ENCODE assay signal across 23 cellular contexts in the genomic region with DNA sequence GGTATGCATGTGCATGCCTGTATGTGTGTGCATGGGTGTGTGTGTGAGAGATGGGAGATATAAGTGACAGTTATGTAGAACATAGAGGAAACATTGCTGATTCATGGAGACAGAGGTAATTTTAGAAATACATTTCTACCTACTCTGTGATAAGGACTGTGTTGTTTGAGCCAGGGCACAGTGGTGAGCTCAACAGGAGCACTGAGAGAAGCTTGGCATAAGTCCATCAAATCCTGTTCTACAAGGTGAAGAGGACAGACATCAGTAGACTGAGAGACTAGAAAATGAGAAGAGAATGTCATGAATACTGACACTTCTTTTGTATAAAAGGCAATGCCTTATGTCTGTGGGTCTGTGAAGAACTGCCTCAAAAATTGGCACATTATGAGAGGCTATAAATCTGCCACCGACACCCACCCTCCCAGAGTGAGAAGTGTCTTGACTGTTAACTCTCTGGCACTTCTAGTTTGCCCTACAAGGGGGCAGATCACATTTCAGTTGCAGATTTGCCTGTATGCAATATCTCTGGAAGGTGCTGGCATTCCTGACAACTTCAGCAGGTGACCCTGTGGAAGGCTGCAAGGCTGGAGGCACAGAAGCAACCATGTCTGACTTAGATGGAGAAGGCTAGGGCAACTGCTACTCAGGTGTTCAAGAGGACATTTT.
A peak's percentile ranks its signal among the peaks of the same experiment; 100 is the strongest.
DNase-seq lines count a peak whose midpoint lies in the region; ATAC-seq and TF ChIP-seq lines count a peak whose summit lies in the region.
"Had no signal": no experiment of that assay in that cellular context is flagged by ENCODE, and none has a peak within 500 bp of the region (broad histone marks: within the 10 kb centered on the region; RNA-seq: fewer than 3 reads in every experiment).

No MANE protein-coding gene starts in this region.

- TF ChIP-seq CTCF in epithelial cell of esophagus (IDR thresholded peaks at IDR 0.05; ENCODE audit: insufficient read depth, low read depth, low read length, missing control alignments), result no peak

- H3K4me1 Mint-ChIP-seq in activated T-cell treated with anti-CD3 and anti-CD28 coated beads, Interleukin-2, amount 50 U/mL, for 4 hours (ENCODE audit: low read depth), result no peaks in the 10 kb centered on the region
- H3K4me1 Mint-ChIP-seq: activated naive CD8-positive, alpha-beta T cell treated with anti-CD3 and anti-CD28 coated beads for 36 hours had no signal

- no peak overlapping the region for H3K4me3 Mint-ChIP-seq in activated T-cell treated with anti-CD3 and anti-CD28 coated beads, Interleukin-2, amount 50 U/mL, for 4 hours
- H3K4me3 Mint-ChIP-seq: activated naive CD8-positive, alpha-beta T cell treated with anti-CD3 and anti-CD28 coated beads for 36 hours; activated T-helper 1 cell treated with anti-CD3 and anti-CD28 coated beads, Interleukin-12 subunit alpha, Interleukin-12 subunit beta, Interleukin-2, Interleukin-4 antibody, amounts not matched to agents 30 ng/mL and 10 ng/mL and 1 ng/mL, durations not matched to agents 14 hours and 24 hours and 36 hours; mesothelial cell of epicardium; nephron; stimulated activated naive CD8-positive, alpha-beta T cell treated with anti-CD3 and anti-CD28 coated beads, Interleukin-15, Interleukin-2, amounts not matched to agents 100 ng/mL and 50 ng/mL, for 24 hours had no signal

- H3K27me3 Mint-ChIP-seq in activated T-cell treated with anti-CD3 and anti-CD28 coated beads, Interleukin-2, amount 50 U/mL, for 4 hours (ENCODE audit: low read depth), result no peaks in the 10 kb centered on the region
- H3K27me3 Mint-ChIP-seq: activated naive CD8-positive, alpha-beta T cell treated with anti-CD3 and anti-CD28 coated beads for 36 hours; progenitor cell of endocrine pancreas; stimulated activated naive CD8-positive, alpha-beta T cell treated with anti-CD3 and anti-CD28 coated beads, Interleukin-15, Interleukin-2, amounts not matched to agents 100 ng/mL and 50 ng/mL, for 24 hours had no signal

- H3K36me3 Mint-ChIP-seq in activated T-cell treated with anti-CD3 and anti-CD28 coated beads, Interleukin-2, amount 50 U/mL, for 4 hours (ENCODE audit: insufficient read depth), result no peaks in the 10 kb centered on the region
- H3K36me3 Mint-ChIP-seq: activated naive CD8-positive, alpha-beta T cell treated with anti-CD3 and anti-CD28 coated beads for 36 hours; mesothelial cell of epicardium had no signal

- no peak overlapping the region for H3K4me3 ChIP-seq in epithelial cell of esophagus (ENCODE audit: low read length)
- H3K4me3 ChIP-seq: body of pancreas, PC-9 had no signal

- in situ Hi-C loops in G401 (cut with HindIII; ENCODE audit: low sequenced_read_pairs), result no loop called here

- DNase-seq in DMS153 treated with DMSO at 0.1 percent for 48 hours (lab: John Stamatoyannopoulos, UW; ENCODE audit: unreplicated experiment), result peak; percentile 13
- DNase-seq in G401 (ENCODE audit: low spot score), result peak; percentile 20
- DNase-seq in NCI-H2171 (lab: John Stamatoyannopoulos, UW), result peak; percentile 19
- DNase-seq in epithelial cell of esophagus (ENCODE audit: low read depth), result peak; percentile 6
- no peak for DNase-seq in activated T-cell treated with anti-CD3 and anti-CD28 coated beads, Interleukin-2, amount 50 U/mL, for 4 hours
- DNase-seq: activated CD4-positive, CD25-positive, alpha-beta regulatory T cell treated with anti-CD3 and anti-CD28 coated beads, Interleukin-2, amount 50 U/mL, for 72 hours; activated naive CD8-positive, alpha-beta T cell treated with anti-CD3 and anti-CD28 coated beads for 36 hours; body of pancreas; foreskin keratinocyte; H7; NCI-H146; NCI-H774; small intestine; stimulated activated CD4-positive, alpha-beta T cell treated with anti-CD3 and anti-CD28 coated beads, Interleukin-2, amount 100 ng/mL, for 48 hours; trophoblast cell had no signal

- ATAC-seq in activated T-cell treated with anti-CD3 and anti-CD28 coated beads, Interleukin-2, amount 50 U/mL, for 4 hours, result no peak
- no peak for ATAC-seq in activated CD4-positive, CD25-positive, alpha-beta regulatory T cell treated with anti-CD3 and anti-CD28 coated beads, Interleukin-2, amount 50 U/mL, for 24 hours
- no peak for ATAC-seq in HG02623 (IDR thresholded peaks at IDR 0.05; ENCODE audit: unreplicated experiment)
- ATAC-seq: body of pancreas, foreskin keratinocyte had no signal

- H3K9me3 Mint-ChIP-seq in activated T-cell treated with anti-CD3 and anti-CD28 coated beads, Interleukin-2, amount 50 U/mL, for 4 hours, result peaks cover 4% of the 10 kb centered on the region
- H3K9me3 Mint-ChIP-seq: nephron had no signal
